In genomic region chr2:220533485-220533884, GRCh38 we compare ENCODE assay signal across 8 cellular contexts.
DNase-seq lines count a peak whose midpoint lies in the region; ATAC-seq and TF ChIP-seq lines count a peak whose summit lies in the region.

No MANE protein-coding gene starts in this region.

- H3K4me3 ChIP-seq in GM12865 (ENCODE audit: low read depth, low read length) (no peak overlapping the region), GM23338 (no peak overlapping the region)

- H3K9me3 Mint-ChIP-seq in GM23338: peaks cover 30% of the 10 kb centered on the region

- DNase-seq in GM12865 (ENCODE audit: low read depth): peak; percentile 18
- peak; percentile 61 for DNase-seq in GM23338 (ENCODE audit: low spot score)
- peak; percentile 4 for DNase-seq in NCI-H69 (lab: John Stamatoyannopoulos, UW)
- DNase-seq in fibroblast of the conjunctiva (ENCODE audit: low read depth): peak; percentile 12
- DNase-seq in nucleus accumbens (lab: John Stamatoyannopoulos, UW): no peak
- no peak for DNase-seq in effector CD8-positive, alpha-beta T cell (lab: John Stamatoyannopoulos, UW)
- DNase-seq in GM10248 (ENCODE audit: extremely low spot score): no peak
- no peak for DNase-seq in NCI-H510A treated with DMSO at 0.1 percent for 48 hours (lab: John Stamatoyannopoulos, UW)

- H4K20me1 ChIP-seq in GM23338 (replicated peaks; ENCODE audit: insufficient read depth): no peaks in the 10 kb centered on the region

- no peaks in the 10 kb centered on the region for H3K36me3 ChIP-seq in GM23338 (ENCODE audit: insufficient read depth)

- no peak overlapping the region for H3K4me3 Mint-ChIP-seq in GM23338

- CTCF ChIA-PET in GM10248 (lab: Yijun Ruan, JAX): interaction anchor here (1.6 kb wide), 1 partner anchor 12 kb away, joined by 4 read pairs; no protein-coding TSS in a partner anchor

- POLR2A ChIA-PET in GM10248 (lab: Yijun Ruan, JAX): no interaction called here

- H3K9me2 ChIP-seq in GM23338 (ENCODE audit: insufficient read depth): peaks cover 8% of the 10 kb centered on the region

- no peaks in the 10 kb centered on the region for H3K4me1 Mint-ChIP-seq in GM23338

- peak; percentile 78 for ATAC-seq in GM23338

- peaks cover 27% of the 10 kb centered on the region; the same call in 2 of the 3 replicates for H3K36me3 Mint-ChIP-seq in GM23338 (ENCODE audit: low read depth)

- no peak overlapping the region for H3K27ac Mint-ChIP-seq in GM23338

- H3F3A ChIP-seq in GM23338 (replicated peaks; ENCODE audit: low read depth): no peaks in the 10 kb centered on the region

- H3K27me3 ChIP-seq in GM23338 (ENCODE audit: insufficient read depth): no peaks in the 10 kb centered on the region

- no peak overlapping the region for H2AFZ ChIP-seq in GM23338

- no peaks in the 10 kb centered on the region for H3K4me1 ChIP-seq in GM23338 (ENCODE audit: insufficient read depth)

- peak; percentile 34 for TF ChIP-seq CTCF in GM12865 (IDR thresholded peaks at IDR 0.05; ENCODE audit: insufficient read depth, low read depth, low read length, missing control alignments)
- TF ChIP-seq CTCF in GM23338 (conservative IDR thresholded peaks at IDR 0.05; ENCODE audit: low read depth in 2 of 2): peak; percentile 33 to 42; a peak in 3 of 4 replicates
- no peak for TF ChIP-seq CTCF in GM10248 (IDR thresholded peaks at IDR 0.05; ENCODE audit: control extremely low read depth, extremely low read depth, low read depth, missing control alignments)

- no peak overlapping the region for H3K27ac ChIP-seq in GM23338 (ENCODE audit: low read depth)

- no peak overlapping the region for H3K4me2 ChIP-seq in GM23338

- peaks cover 2% of the 10 kb centered on the region for H3K27me3 Mint-ChIP-seq in GM23338 (ENCODE audit: insufficient read depth, low read depth, poor library complexity)

- H3K79me2 ChIP-seq in GM23338 (replicated peaks; ENCODE audit: insufficient read depth): no peaks in the 10 kb centered on the region

TF ChIP-seq in GM23338, 12 proteins besides CTCF, POLR2A, EP300 and RAD21:
- no peak for TF ChIP-seq ZNF114 (CRISPR knock-in tag; IDR thresholded peaks at IDR 0.05)
- TF ChIP-seq STAT1 (IDR thresholded peaks at IDR 0.05; ENCODE audit: unreplicated experiment): no peak
- no peak for TF ChIP-seq JUNB (IDR thresholded peaks at IDR 0.05; ENCODE audit: unreplicated experiment)
- TF ChIP-seq ZNF331 (CRISPR knock-in tag; IDR thresholded peaks at IDR 0.05; ENCODE audit: low read depth): no peak

Comparison
In these comparisons a context has a peak if more than half of its experiments do, and no peak if none do; other contexts are left out.
1. DNase-seq: peak in GM12865 (single experiment), GM23338 (single experiment), NCI-H69 (single experiment) and fibroblast of the conjunctiva (single experiment); none in nucleus accumbens (0 of 56), effector CD8-positive, alpha-beta T cell (single experiment), GM10248 (single experiment) and NCI-H510A treated with DMSO at 0.1 percent for 48 hours (single experiment).